In the genomic region with DNA sequence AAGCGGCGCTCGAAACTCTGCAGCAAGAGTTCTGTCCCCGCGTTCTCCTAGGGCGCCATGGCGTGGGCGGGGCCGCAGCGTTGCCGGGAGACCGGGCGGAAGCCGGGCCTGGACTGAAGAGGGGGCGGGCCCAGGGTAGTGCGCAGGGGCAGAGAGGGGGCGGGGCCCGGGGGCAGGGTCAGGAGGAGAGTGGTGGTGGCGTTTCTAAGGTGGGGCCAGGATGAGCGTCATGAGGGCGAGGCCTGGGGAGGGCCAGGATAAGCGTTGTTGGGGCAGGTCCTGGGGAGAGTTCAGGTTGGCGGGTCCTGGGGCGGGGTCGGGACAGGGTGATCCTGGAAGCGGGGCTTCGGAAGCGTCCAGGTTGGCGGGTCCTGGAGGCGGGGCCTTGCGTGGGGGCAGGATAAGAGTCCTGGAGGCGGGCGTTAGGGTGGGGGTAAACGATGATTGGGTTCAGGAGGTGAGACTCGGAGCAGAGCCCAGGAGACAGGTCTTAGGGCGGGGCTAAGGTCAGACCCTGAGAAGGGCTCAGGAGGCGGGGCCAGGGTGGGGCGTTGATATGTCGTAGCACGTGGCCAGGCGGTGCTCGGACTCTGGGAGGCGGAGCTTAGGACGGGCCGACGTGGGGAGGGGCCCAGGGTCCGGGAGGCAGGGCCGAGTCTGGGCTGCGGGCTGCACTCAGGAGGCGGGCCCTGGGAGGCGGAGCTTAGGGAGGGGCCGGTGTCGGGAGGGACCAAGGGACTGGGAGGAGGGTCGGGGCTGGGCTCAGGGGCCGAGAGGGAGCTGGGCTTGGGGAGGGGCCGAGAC, we compare ENCODE assay signal across 8 cellular contexts.
DNase-seq lines count a peak whose midpoint lies in the region; ATAC-seq and TF ChIP-seq lines count a peak whose summit lies in the region.
"Not testable (repeated sequence)": the region's sequence is repeated elsewhere in the genome, so short reads cannot be mapped to it uniquely, and the experiment has no call there.

No MANE protein-coding gene starts in this region.

- peak; percentile 43 for DNase-seq in NCI-H748 treated with DMSO at 0.1 percent for 48 hours (lab: John Stamatoyannopoulos, UW)
- peak; percentile 99 for DNase-seq in activated CD4-positive, alpha-beta memory T cell treated with anti-CD3 and anti-CD28 coated beads for 36 hours
- DNase-seq in dermis microvascular lymphatic vessel endothelial cell (ENCODE audit: low read depth in 2 of 2): peak; percentile 91 to 99
- peak; percentile 99 to 100 (median 100) for DNase-seq in right lobe of liver
- peak; percentile 99 for DNase-seq in stimulated activated CD4-positive, alpha-beta T cell treated with anti-CD3 and anti-CD28 coated beads, Interleukin-4, amount 100 ng/mL, for 4 hours

- not testable (repeated sequence) for H3K9me3 ChIP-seq in right lobe of liver

- H3K9me3 Mint-ChIP-seq in activated CD4-positive, alpha-beta memory T cell treated with anti-CD3 and anti-CD28 coated beads for 36 hours: not testable (repeated sequence)

- POLR2A ChIA-PET in activated CD4-positive, alpha-beta memory T cell treated with anti-CD3 and anti-CD28 coated beads for 36 hours (lab: Charles Lee): not testable (repeated sequence)

- H3K36me3 ChIP-seq in right lobe of liver: not testable (repeated sequence)

- peak overlapping the region; percentile 81 for H3K27ac Mint-ChIP-seq in activated CD4-positive, alpha-beta memory T cell treated with anti-CD3 and anti-CD28 coated beads for 36 hours

- CTCF ChIA-PET in activated CD4-positive, alpha-beta memory T cell treated with anti-CD3 and anti-CD28 coated beads for 36 hours (lab: Charles Lee): interaction anchor here (1.1 kb wide), 1 partner anchor 75 kb away, joined by 3 read pairs; no protein-coding TSS in a partner anchor

- peak; percentile 45 for TF ChIP-seq POLR2A in right lobe of liver (IDR thresholded peaks at IDR 0.05)

- under 1% methylated on average over 21 of the region's 56 CpGs for WGBS in right lobe of liver (ENCODE audit: insufficient coverage, low coverage, low lambda C conversion rate, missing lambda C conversion rate)

- peak overlapping the region; percentile 92 for H3K4me3 Mint-ChIP-seq in activated CD4-positive, alpha-beta memory T cell treated with anti-CD3 and anti-CD28 coated beads for 36 hours

- H3K4me3 ChIP-seq in right lobe of liver: peak overlapping the region; percentile 70 to 78 (median 74)

- H3K27me3 ChIP-seq in right lobe of liver: not testable (repeated sequence)

- not testable (repeated sequence) for TF ChIP-seq CTCF in C4-2B (conservative IDR thresholded peaks at IDR 0.05); right lobe of liver (IDR thresholded peaks at IDR 0.05)

- H3K4me1 Mint-ChIP-seq in activated CD4-positive, alpha-beta memory T cell treated with anti-CD3 and anti-CD28 coated beads for 36 hours (ENCODE audit: low read depth): peaks cover 25% of the 10 kb centered on the region

- not testable (repeated sequence) for H3K36me3 Mint-ChIP-seq in activated CD4-positive, alpha-beta memory T cell treated with anti-CD3 and anti-CD28 coated beads for 36 hours

- H3K4me1 ChIP-seq in right lobe of liver: not testable (repeated sequence)

- H3K27ac ChIP-seq in C4-2B: peak overlapping the region; percentile 74
- peak overlapping the region in 2 of 3 donors; percentile 37 to 64 for H3K27ac ChIP-seq in right lobe of liver

- not testable (repeated sequence) for H3K27me3 Mint-ChIP-seq in activated CD4-positive, alpha-beta memory T cell treated with anti-CD3 and anti-CD28 coated beads for 36 hours

- intact Hi-C loops in activated CD4-positive, alpha-beta memory T cell treated with anti-CD3 and anti-CD28 coated beads for 36 hours (cut with micrococcal nuclease): loop anchor here (2.0 to 5.0 kb wide), 4 partner anchors 293 to 881 kb away; partner anchors contain the start of genes HTT, HTT-AS, LRPAP1 and LYAR
- intact Hi-C loops in right lobe of liver (cut with DNase I): not testable (repeated sequence)

- ATAC-seq in GM19397 (IDR thresholded peaks at IDR 0.05; ENCODE audit: unreplicated experiment) (peak; percentile 95), HG03565 (IDR thresholded peaks at IDR 0.05; ENCODE audit: unreplicated experiment) (peak; percentile 89), right lobe of liver (peak; percentile 100)

Comparison
In these comparisons a context has a peak if more than half of its experiments do, and no peak if none do; other contexts are left out.
1. Peak in every context shown above with its lines: DNase-seq, ATAC-seq, H3K4me3 ChIP-seq and H3K27ac ChIP-seq.
2. DNase-seq: peak in every context shown above with its lines; median percentile 100 in right lobe of liver; 99 in activated CD4-positive, alpha-beta memory T cell treated with anti-CD3 and anti-CD28 coated beads for 36 hours; 99 in stimulated activated CD4-positive, alpha-beta T cell treated with anti-CD3 and anti-CD28 coated beads, Interleukin-4, amount 100 ng/mL, for 4 hours; 95 in dermis microvascular lymphatic vessel endothelial cell; 43 in NCI-H748 treated with DMSO at 0.1 percent for 48 hours.